Comparison of ENCODE assay signal across 15 cellular contexts in genomic region chr2:174611851-174612250, GRCh38. TPM values are rescaled to one million over a fixed set of nuclear protein-coding genes. Genes with fewer than 3 reads are reported as not detected.
A peak's percentile ranks its signal among the peaks of the same experiment; 100 is the strongest.
DNase-seq lines count a peak whose midpoint lies in the region; ATAC-seq and TF ChIP-seq lines count a peak whose summit lies in the region.
"Had no signal": no experiment of that assay in that cellular context is flagged by ENCODE, and none has a peak within 500 bp of the region (broad histone marks: within the 10 kb centered on the region; RNA-seq: fewer than 3 reads in every experiment).

No MANE protein-coding gene starts in this region.

- ATAC-seq in GM19395 (IDR thresholded peaks at IDR 0.05; ENCODE audit: unreplicated experiment): peak; percentile 37
- ATAC-seq in T-cell (replicated peaks in 1 of 4): no peak
- ATAC-seq in memory B cell (ENCODE audit: low read depth): peak; percentile 77
- ATAC-seq: right lobe of liver had no signal

- CTCF ChIA-PET in CD8-positive, alpha-beta memory T cell (lab: Charles Lee): no interaction called here
- CTCF ChIA-PET in T-cell (lab: Charles Lee): interaction anchor here in 1 of 2 donors (1.0 kb wide), 1 partner anchor 75 kb away, joined by 5 read pairs; no protein-coding TSS in a partner anchor

- H3K27me3 ChIP-seq in CD8-positive, alpha-beta memory T cell (ENCODE audit: insufficient read depth, low read length, poor library complexity, severe bottlenecking): no peaks in the 10 kb centered on the region
- H3K27me3 ChIP-seq in WERI-Rb-1 (ENCODE audit: insufficient read depth, low read depth, severe bottlenecking): no peaks in the 10 kb centered on the region
- H3K27me3 ChIP-seq: BLaER1 treated with 17β-estradiol and CSF1 and Interleukin-3, amounts not matched to agents 10 nM and 100 nM; right lobe of liver; SJSA1 had no signal

- H3K27ac Mint-ChIP-seq in CD8-positive, alpha-beta memory T cell: peak overlapping the region; percentile 85 to 97 (median 92)
- peak overlapping the region; percentile 92 to 95 for H3K27ac Mint-ChIP-seq in T-cell
- H3K27ac Mint-ChIP-seq in memory B cell: peak overlapping the region; percentile 97

- H3K36me3 ChIP-seq in CD8-positive, alpha-beta memory T cell (ENCODE audit: insufficient read depth, low read length): no peaks in the 10 kb centered on the region
- H3K36me3 ChIP-seq in WERI-Rb-1: no peaks in the 10 kb centered on the region
- H3K36me3 ChIP-seq: HAP-1, right lobe of liver, SJSA1, thoracic aorta had no signal

- peaks cover 0 to 54% (median 8%) of the 10 kb centered on the region in 3 donors for H3K36me3 Mint-ChIP-seq in CD8-positive, alpha-beta memory T cell
- H3K36me3 Mint-ChIP-seq in T-cell: peaks cover 12% of the 10 kb centered on the region
- peaks cover 11% of the 10 kb centered on the region for H3K36me3 Mint-ChIP-seq in memory B cell

- no peak overlapping the region for H3K4me3 ChIP-seq in CD8-positive, alpha-beta memory T cell (ENCODE audit: low read length)
- H3K4me3 ChIP-seq in WERI-Rb-1 (ENCODE audit: low read depth, low read length): no peak overlapping the region
- H3K4me3 ChIP-seq: BLaER1 treated with 17β-estradiol and CSF1 and Interleukin-3, amounts not matched to agents 10 nM and 100 nM; HAP-1; right lobe of liver; SJSA1; thoracic aorta had no signal

- POLR2A ChIA-PET in CD8-positive, alpha-beta memory T cell (lab: Charles Lee): no interaction called here
- POLR2A ChIA-PET in T-cell (lab: Charles Lee): no interaction called here

- H3K27ac ChIP-seq in CD8-positive, alpha-beta memory T cell (ENCODE audit: low read depth, low read length): no peak overlapping the region
- no peak overlapping the region for H3K27ac ChIP-seq in WERI-Rb-1
- H3K27ac ChIP-seq: BLaER1 treated with 17β-estradiol and CSF1 and Interleukin-3, amounts not matched to agents 10 nM and 100 nM; HL-60; right lobe of liver; SJSA1; thoracic aorta had no signal

- H3K4me1 Mint-ChIP-seq in CD8-positive, alpha-beta memory T cell: peaks cover 77 to 98% (median 98%) of the 10 kb centered on the region in 3 donors
- H3K4me1 Mint-ChIP-seq in T-cell: peaks cover 91 to 93% (median 92%) of the 10 kb centered on the region in 3 donors
- peaks cover 58% of the 10 kb centered on the region for H3K4me1 Mint-ChIP-seq in memory B cell

- H3K4me1 ChIP-seq in CD8-positive, alpha-beta memory T cell (ENCODE audit: insufficient read depth, low read length): peaks cover 83% of the 10 kb centered on the region
- H3K4me1 ChIP-seq: HAP-1 had no signal

- DNase-seq in CD8-positive, alpha-beta memory T cell: no peak
- DNase-seq in T-cell: no peak
- peak in 1 of 2 donors; percentile 46 for DNase-seq in memory B cell (ENCODE audit: low spot score in 2 of 2)
- no peak for DNase-seq in SW480 (ENCODE audit: low spot score)
- DNase-seq in WERI-Rb-1: no peak
- DNase-seq in HuH-7 (ENCODE audit: low spot score): no peak
- DNase-seq: hippocampal formation, NCI-H1417 treated with DMSO at 0.1 percent for 48 hours, right lobe of liver had no signal

- H3K4me3 Mint-ChIP-seq in CD8-positive, alpha-beta memory T cell: no peak overlapping the region
- H3K4me3 Mint-ChIP-seq in T-cell (no peak overlapping the region), memory B cell (peak overlapping the region; percentile 21)

- H3K9me3 ChIP-seq in CD8-positive, alpha-beta memory T cell (ENCODE audit: low read length): no peaks in the 10 kb centered on the region
- no peaks in the 10 kb centered on the region for H3K9me3 ChIP-seq in WERI-Rb-1 (ENCODE audit: severe bottlenecking)
- H3K9me3 ChIP-seq: BLaER1 treated with 17β-estradiol and CSF1 and Interleukin-3, amounts not matched to agents 10 nM and 100 nM; HAP-1; right lobe of liver; SJSA1; thoracic aorta had no signal

- no peaks in the 10 kb centered on the region for H3K27me3 Mint-ChIP-seq in CD8-positive, alpha-beta memory T cell
- H3K27me3 Mint-ChIP-seq in T-cell (no peaks in the 10 kb centered on the region), memory B cell (no peaks in the 10 kb centered on the region)

- no peaks in the 10 kb centered on the region for H3K9me3 Mint-ChIP-seq in CD8-positive, alpha-beta memory T cell
- H3K9me3 Mint-ChIP-seq in T-cell: no peaks in the 10 kb centered on the region
- H3K9me3 Mint-ChIP-seq in memory B cell: no peaks in the 10 kb centered on the region

- no peak for TF ChIP-seq CTCF in WERI-Rb-1 (IDR thresholded peaks at IDR 0.05; ENCODE audit: low read depth, low read length)

RNA-seq across cellular contexts. Expression of gene WIPF1, which starts 14.2 kb away (rescaled TPM):
- total RNA-seq in CD8-positive, alpha-beta memory T cell: 100 to 1,000 TPM; 317 to 326 TPM
- polyA plus RNA-seq in CD8-positive, alpha-beta memory T cell: 200 TPM
- 100 to 1,000 TPM; 349 to 412 (median 372) TPM for total RNA-seq in T-cell

Comparison
In these comparisons a context has a peak if more than half of its experiments do, and no peak if none do; other contexts are left out.
1. ATAC-seq: peak in GM19395 (single experiment) and memory B cell (single experiment); none in T-cell (0 of 4).
2. Peak in every context shown above with its lines, with median percentiles within 50 percentile points of each other: H3K27ac Mint-ChIP-seq.